ENCODE assay signal across 1 cellular context in the genomic region with DNA sequence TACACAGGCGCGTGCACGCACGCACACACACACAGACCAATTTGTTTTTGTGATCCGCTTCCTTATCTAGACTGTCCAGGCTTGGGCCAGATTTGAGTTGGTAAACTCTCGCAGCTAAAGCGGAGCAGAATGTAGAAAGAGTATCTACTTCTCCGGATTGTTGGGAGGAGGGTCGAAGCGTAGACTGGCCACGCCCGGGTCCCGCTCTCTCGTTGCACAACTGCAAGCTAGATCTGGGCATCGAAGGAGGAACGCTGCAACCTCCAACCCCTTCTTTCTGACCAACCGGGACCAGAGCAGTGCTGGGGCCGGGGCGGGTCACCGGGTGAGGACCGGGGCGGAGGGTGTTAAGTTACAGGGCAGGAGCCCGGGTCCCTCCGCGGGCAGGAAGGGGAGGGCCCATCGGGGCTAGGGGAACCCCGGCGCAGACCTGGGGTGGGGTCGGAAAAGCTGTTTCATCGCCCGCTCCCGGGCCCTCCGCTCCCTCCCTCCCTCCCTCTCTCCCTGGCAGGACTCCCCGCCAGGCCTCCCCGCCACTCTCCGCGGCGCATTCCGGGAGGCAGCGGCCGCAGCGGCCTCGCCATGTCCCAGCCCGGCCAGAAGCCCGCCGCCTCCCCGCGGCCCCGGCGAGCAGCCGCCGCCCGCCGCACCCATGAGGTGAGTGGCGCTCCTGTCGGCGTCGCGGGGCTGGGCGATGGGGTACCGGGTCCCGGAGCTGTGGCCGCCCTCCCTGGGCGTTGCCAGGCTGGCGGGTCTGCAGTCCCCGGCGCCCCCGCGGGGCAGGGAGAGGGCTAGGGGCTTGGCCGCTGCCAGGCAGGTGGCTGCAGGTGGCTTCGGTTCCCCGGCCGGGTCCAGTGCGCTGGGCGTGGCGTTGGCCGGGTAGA.
TF ChIP-seq lines count a peak whose summit lies in the region.

A gene with protein sequence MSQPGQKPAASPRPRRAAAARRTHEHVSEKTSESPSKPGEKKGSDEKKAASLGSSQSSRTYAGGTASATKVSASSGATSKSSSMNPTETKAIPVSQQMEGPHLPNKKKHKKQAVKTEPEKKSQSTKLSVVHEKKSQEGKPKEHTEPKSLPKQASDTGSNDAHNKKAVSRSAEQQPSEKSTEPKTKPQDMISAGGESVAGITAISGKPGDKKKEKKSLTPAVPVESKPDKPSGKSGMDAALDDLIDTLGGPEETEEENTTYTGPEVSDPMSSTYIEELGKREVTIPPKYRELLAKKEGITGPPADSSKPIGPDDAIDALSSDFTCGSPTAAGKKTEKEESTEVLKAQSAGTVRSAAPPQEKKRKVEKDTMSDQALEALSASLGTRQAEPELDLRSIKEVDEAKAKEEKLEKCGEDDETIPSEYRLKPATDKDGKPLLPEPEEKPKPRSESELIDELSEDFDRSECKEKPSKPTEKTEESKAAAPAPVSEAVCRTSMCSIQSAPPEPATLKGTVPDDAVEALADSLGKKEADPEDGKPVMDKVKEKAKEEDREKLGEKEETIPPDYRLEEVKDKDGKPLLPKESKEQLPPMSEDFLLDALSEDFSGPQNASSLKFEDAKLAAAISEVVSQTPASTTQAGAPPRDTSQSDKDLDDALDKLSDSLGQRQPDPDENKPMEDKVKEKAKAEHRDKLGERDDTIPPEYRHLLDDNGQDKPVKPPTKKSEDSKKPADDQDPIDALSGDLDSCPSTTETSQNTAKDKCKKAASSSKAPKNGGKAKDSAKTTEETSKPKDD (plus strand): TSS at position 536 of the 884 bp plus-strand sequence. CDS start 47 bp downstream, at position 583.

TF ChIP-seq in IMR-90, 13 proteins besides CTCF, POLR2A, EP300 and RAD21:
- TF ChIP-seq CEBPB (IDR thresholded peaks at IDR 0.05; ENCODE audit: low read depth, low read length) (peak; percentile 98), RCOR1 (IDR thresholded peaks at IDR 0.05; ENCODE audit: insufficient replicate concordance, low read length) (no peak), BHLHE40 (IDR thresholded peaks at IDR 0.05; ENCODE audit: low read depth, low read length) (0 out of 2 replicates have a peak, but pooled peaks have one; percentile 19)
